In the genomic region with DNA sequence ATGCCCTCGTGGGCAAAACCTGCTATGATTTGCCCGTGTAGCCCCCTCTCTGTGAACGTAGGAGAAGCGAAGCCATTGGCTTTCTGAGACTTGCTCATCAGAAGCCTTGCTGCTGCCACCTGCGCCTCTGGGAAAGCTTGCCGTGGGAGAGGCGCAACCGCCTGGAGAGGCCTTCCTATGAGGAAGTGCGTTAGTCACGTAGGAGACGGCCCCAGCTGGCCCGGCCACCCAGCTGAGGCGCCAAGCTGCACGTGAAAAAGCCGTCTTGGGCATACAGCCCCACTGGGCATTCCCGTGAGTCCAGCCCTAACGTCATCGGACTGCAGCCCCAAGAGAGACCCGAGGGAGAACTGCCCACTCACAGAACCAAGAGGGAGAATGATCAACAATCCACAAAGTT, we compare ENCODE assay signal across 17 cellular contexts. TPM values are rescaled to one million over a fixed set of nuclear protein-coding genes. Genes with fewer than 3 reads are reported as not detected.
DNase-seq lines count a peak whose midpoint lies in the region; ATAC-seq and TF ChIP-seq lines count a peak whose summit lies in the region.
"Had no signal": no experiment of that assay in that cellular context is flagged by ENCODE, and none has a peak within 500 bp of the region (broad histone marks: within the 10 kb centered on the region; RNA-seq: fewer than 3 reads in every experiment).

No MANE protein-coding gene starts in this region.

- H3K9me3 ChIP-seq in gastroesophageal sphincter (no peaks in the 10 kb centered on the region), HAP-1 (no peaks in the 10 kb centered on the region)
- H3K9me3 ChIP-seq: SJSA1 had no signal

- H3K9me3 Mint-ChIP-seq in nephron, result no peaks in the 10 kb centered on the region
- H3K9me3 Mint-ChIP-seq: activated CD4-positive, alpha-beta T cell treated with anti-CD3 and anti-CD28 coated beads, Interleukin-2, amount 10 ng/mL, durations not matched to agents 24 days and 14 days; activated T-cell treated with anti-CD3 and anti-CD28 coated beads, Interleukin-2, amount 50 U/mL, for 72 hours; natural killer cell treated with Interleukin-12 subunit alpha and Interleukin-12 subunit beta and Interleukin-15 and Interleukin-18, amount 100 ng/mL, for 72 hours had no signal

- H3K4me1 ChIP-seq in gastroesophageal sphincter, result peaks cover 0 to 25% (median 0%) of the 10 kb centered on the region in 3 donors
- peaks cover 12% of the 10 kb centered on the region for H3K4me1 ChIP-seq in HAP-1

- H3K27me3 Mint-ChIP-seq in nephron (ENCODE audit: low read depth), result peaks cover 10% of the 10 kb centered on the region
- H3K27me3 Mint-ChIP-seq: activated CD4-positive, alpha-beta T cell treated with anti-CD3 and anti-CD28 coated beads, Interleukin-2, amount 10 ng/mL, durations not matched to agents 24 days and 14 days had no signal

- TF ChIP-seq CTCF in gastroesophageal sphincter (IDR thresholded peaks at IDR 0.05) (no peak), nephron (IDR thresholded peaks at IDR 0.05; ENCODE audit: unreplicated experiment in 3 of 3) (no peak)

- H3K27ac Mint-ChIP-seq in nephron, result peak overlapping the region; percentile 80 to 94 (median 91)
- H3K27ac Mint-ChIP-seq: activated CD4-positive, alpha-beta T cell treated with anti-CD3 and anti-CD28 coated beads, Interleukin-2, amount 10 ng/mL, durations not matched to agents 24 days and 14 days; activated T-cell treated with anti-CD3 and anti-CD28 coated beads, Interleukin-2, amount 50 U/mL, for 72 hours; natural killer cell treated with Interleukin-12 subunit alpha and Interleukin-12 subunit beta and Interleukin-15 and Interleukin-18, amount 100 ng/mL, for 72 hours had no signal

- DNase-seq in DMS79 treated with DMSO at 0.1 percent for 48 hours (lab: John Stamatoyannopoulos, UW) (no peak), HAP-1 (ENCODE audit: low spot score in 2 of 2) (no peak), GM19238 (ENCODE audit: insufficient read length, low spot score) (no peak)
- DNase-seq: activated CD4-positive, alpha-beta T cell treated with anti-CD3 and anti-CD28 coated beads, Interleukin-2, amount 10 ng/mL, durations not matched to agents 24 days and 14 days; activated T-cell treated with anti-CD3 and anti-CD28 coated beads, Interleukin-2, amount 50 U/mL, for 72 hours; KG1; NCI-H1105; NCI-H2171 treated with DMSO at 0.1 percent for 48 hours; small intestine had no signal

- 64 to 98% methylated on average over 4 to 11 of the region's 19 CpGs for WGBS in gastroesophageal sphincter (ENCODE audit: low coverage in 1 of 2), 2 donors

- ATAC-seq in gastroesophageal sphincter (peak; percentile 40), HG02763 (IDR thresholded peaks at IDR 0.05; ENCODE audit: unreplicated experiment) (no peak)
- ATAC-seq: activated T-cell treated with anti-CD3 and anti-CD28 coated beads, Interleukin-2, amount 50 U/mL, for 72 hours; esophagus mucosa; natural killer cell treated with Interleukin-12 subunit alpha and Interleukin-12 subunit beta and Interleukin-15 and Interleukin-18, amount 100 ng/mL, for 72 hours had no signal

- in situ Hi-C loops in HAP-1 (cut with MboI; ENCODE audit: low sequenced_read_pairs), result no loop called here

- peaks cover 52% of the 10 kb centered on the region for H3K4me1 Mint-ChIP-seq in nephron
- H3K4me1 Mint-ChIP-seq: activated CD4-positive, alpha-beta T cell treated with anti-CD3 and anti-CD28 coated beads, Interleukin-2, amount 10 ng/mL, durations not matched to agents 24 days and 14 days had no signal

- H3K36me3 ChIP-seq in gastroesophageal sphincter, result no peaks in the 10 kb centered on the region
- no peaks in the 10 kb centered on the region for H3K36me3 ChIP-seq in HAP-1 (replicated peaks)
- H3K36me3 ChIP-seq: SJSA1 had no signal

- no peak for TF ChIP-seq POLR2A in gastroesophageal sphincter (IDR thresholded peaks at IDR 0.05)

- H3K4me3 Mint-ChIP-seq in nephron, result peak overlapping the region in 1 of 3 experiments; percentile 47
- H3K4me3 Mint-ChIP-seq: activated CD4-positive, alpha-beta T cell treated with anti-CD3 and anti-CD28 coated beads, Interleukin-2, amount 10 ng/mL, durations not matched to agents 24 days and 14 days; activated T-cell treated with anti-CD3 and anti-CD28 coated beads, Interleukin-2, amount 50 U/mL, for 72 hours; natural killer cell treated with Interleukin-12 subunit alpha and Interleukin-12 subunit beta and Interleukin-15 and Interleukin-18, amount 100 ng/mL, for 72 hours had no signal

- H3K27me3 ChIP-seq in gastroesophageal sphincter (no peaks in the 10 kb centered on the region), HAP-1 (ENCODE audit: low read depth) (no peaks in the 10 kb centered on the region)
- H3K27me3 ChIP-seq: SJSA1 had no signal

- no peaks in the 10 kb centered on the region for H3K36me3 Mint-ChIP-seq in nephron (ENCODE audit: low read depth)
- H3K36me3 Mint-ChIP-seq: natural killer cell treated with Interleukin-12 subunit alpha and Interleukin-12 subunit beta and Interleukin-15 and Interleukin-18, amount 100 ng/mL, for 72 hours had no signal

- TF ChIP-seq EP300 in gastroesophageal sphincter (IDR thresholded peaks at IDR 0.05), result no peak

- no peak overlapping the region for H3K4me3 ChIP-seq in gastroesophageal sphincter
- H3K4me3 ChIP-seq in HAP-1, result no peak overlapping the region
- H3K4me3 ChIP-seq: SJSA1 had no signal

- H3K27ac ChIP-seq in angular gyrus (ENCODE audit: low read depth, low read length) (peak overlapping the region; percentile 86), gastroesophageal sphincter (peak overlapping the region in 3 of 4 donors; percentile 43 to 55 (median 51)), temporal lobe (ENCODE audit: low read depth, low read length) (peak overlapping the region; percentile 87)
- H3K27ac ChIP-seq: SJSA1 had no signal

RNA-seq across cellular contexts. Expression of a gene that starts 49.1 kb away (rescaled TPM):
- 100 to 1,000 TPM; 100 to 115 (median 103) TPM for total RNA-seq in gastroesophageal sphincter
- 60.0 TPM for total RNA-seq in temporal lobe
- total RNA-seq: activated CD4-positive, alpha-beta T cell treated with anti-CD3 and anti-CD28 coated beads, Interleukin-2, amount 10 ng/mL, durations not matched to agents 24 days and 14 days had no signal
